Comparison of ENCODE assay signal across 2 cellular contexts in genomic region chr4:7179158-7179557, GRCh38.
TF ChIP-seq lines count a peak whose summit lies in the region.

No MANE protein-coding gene starts in this region.

TF ChIP-seq in HepG2, 621 proteins besides CTCF, POLR2A, EP300 and RAD21:
- TF ChIP-seq ZSCAN12 (CRISPR knock-in tag; IDR thresholded peaks at IDR 0.05): no peak
- no peak for TF ChIP-seq ZNF556 (CRISPR knock-in tag; IDR thresholded peaks at IDR 0.05; ENCODE audit: borderline replicate concordance)
- TF ChIP-seq ZBTB42 (CRISPR knock-in tag; IDR thresholded peaks at IDR 0.05): no peak
- peak; percentile 79; the same call in 1 of the 2 replicates for TF ChIP-seq ZFP1 (CRISPR knock-in tag; IDR thresholded peaks at IDR 0.05)
- no peak for TF ChIP-seq ZBTB38 (CRISPR knock-in tag; IDR thresholded peaks at IDR 0.05)

TF ChIP-seq in K562, 482 proteins besides CTCF, POLR2A, EP300 and RAD21:
- TF ChIP-seq ZFP1 (CRISPR knock-in tag; IDR thresholded peaks at IDR 0.05): peak; percentile 84
- TF ChIP-seq SIX5 (IDR thresholded peaks at IDR 0.05; ENCODE audit: borderline replicate concordance in 1 of 2, insufficient read depth in 1 of 2, low read depth in 1 of 2, low read length in 2 of 2): no peak
